8 cellular contexts compared by ENCODE assay signal in genomic region chr11:77820565-77821348, GRCh38. TPM values are rescaled to one million over a fixed set of nuclear protein-coding genes. Genes with fewer than 3 reads are reported as not detected.
DNase-seq lines count a peak whose midpoint lies in the region; ATAC-seq, FAIRE-seq and TF ChIP-seq lines count a peak whose summit lies in the region.

TSS of gene AAMDC (plus strand) at chr11:77821144. CDS start at chr11:77842497, 21,353 bp downstream.
TSS of gene RSF1 (minus strand) at chr11:77820722. CDS start at chr11:77820714, 8 bp downstream.

- peaks cover 5% of the 10 kb centered on the region for H3K36me3 Mint-ChIP-seq in neural crest cell (ENCODE audit: low read depth)

- TF ChIP-seq CTCF in RWPE2 (IDR thresholded peaks at IDR 0.05; ENCODE audit: poor library complexity, severe bottlenecking) (peak; percentile 75), fibroblast of villous mesenchyme (IDR thresholded peaks at IDR 0.05; ENCODE audit: insufficient read depth, low read depth, low read length) (peak; percentile 73), neural crest cell (conservative IDR thresholded peaks at IDR 0.05) (peak; percentile 73)

- no peaks in the 10 kb centered on the region for H3K27me3 Mint-ChIP-seq in neural crest cell (ENCODE audit: low read depth)

- H3K4me1 Mint-ChIP-seq in neural crest cell, result peaks cover 19% of the 10 kb centered on the region

- H3K4me1 ChIP-seq in ES-I3 (ENCODE audit: insufficient read depth, low read length) (no peaks in the 10 kb centered on the region), RWPE2 (ENCODE audit: insufficient read depth, poor library complexity, severe bottlenecking) (peaks cover 4% of the 10 kb centered on the region), stomach smooth muscle (ENCODE audit: control insufficient read depth, insufficient read depth, low read length) (peaks cover 17% of the 10 kb centered on the region)

- H3K9me3 ChIP-seq in ES-I3 (ENCODE audit: control insufficient read depth, insufficient read depth, low read length) (no peaks in the 10 kb centered on the region), RWPE2 (ENCODE audit: severe bottlenecking) (no peaks in the 10 kb centered on the region), stomach smooth muscle (ENCODE audit: control insufficient read depth in 2 of 2, low read length in 2 of 2) (no peaks in the 10 kb centered on the region)

- TF ChIP-seq POLR2A in H54 (IDR thresholded peaks at IDR 0.05; ENCODE audit: low read depth, low read length), result peak; percentile 98

- H3K27ac Mint-ChIP-seq in neural crest cell (ENCODE audit: unreplicated experiment), result peak within 1 kb of the TSS; percentile 92

- H3K4me3 Mint-ChIP-seq in neural crest cell, result peak within 1 kb of the TSS; percentile 98

- H3K27me3 ChIP-seq in RWPE2 (ENCODE audit: insufficient read depth, poor library complexity, severe bottlenecking) (no peaks in the 10 kb centered on the region), stomach smooth muscle (ENCODE audit: control insufficient read depth in 1 of 2, insufficient read depth in 2 of 2, low read length in 2 of 2) (no peaks in the 10 kb centered on the region)

- H3K4me3 ChIP-seq in RWPE2 (ENCODE audit: severe bottlenecking) (peak within 1 kb of the TSS; percentile 94), fibroblast of villous mesenchyme (ENCODE audit: low read depth, low read length) (peak within 1 kb of the TSS; percentile 99), stomach smooth muscle (ENCODE audit: low read length in 2 of 2) (peak within 1 kb of the TSS; percentile 84 to 96)

- peak; percentile 79 for ATAC-seq in RWPE2 (ENCODE audit: low read depth)

- DNase-seq in H54 (ENCODE audit: insufficient read length, low spot score), result peak; percentile 81
- peak; percentile 97 for DNase-seq in LoVo (ENCODE audit: low spot score)
- peak; percentile 98 for DNase-seq in RWPE2 (ENCODE audit: low spot score)
- DNase-seq in activated effector memory CD4-positive, alpha-beta T cell treated with anti-CD3 and anti-CD28 coated beads, Interleukin-2, amount 50 U/mL, for 16 hours, result peak; percentile 98
- peak; percentile 99 for DNase-seq in fibroblast of villous mesenchyme (ENCODE audit: low read depth)
- peak; percentile 99 for DNase-seq in neural crest cell (ENCODE audit: low read depth, low spot score)

- peak within 1 kb of the TSS; percentile 84 for H3K27ac ChIP-seq in RWPE2 (ENCODE audit: poor library complexity, severe bottlenecking)
- H3K27ac ChIP-seq in stomach smooth muscle (ENCODE audit: low read length), result peak within 1 kb of the TSS; percentile 85

- H3K36me3 ChIP-seq in ES-I3 (ENCODE audit: insufficient read depth, low read length), result no peaks in the 10 kb centered on the region
- peaks cover 3% of the 10 kb centered on the region; the same call in 1 of the 2 replicates for H3K36me3 ChIP-seq in RWPE2 (ENCODE audit: low read depth)
- H3K36me3 ChIP-seq in stomach smooth muscle (ENCODE audit: control insufficient read depth in 2 of 2, insufficient read depth in 2 of 2, low read length in 2 of 2), result no peaks in the 10 kb centered on the region

- peaks cover 4% of the 10 kb centered on the region for H3K9me3 Mint-ChIP-seq in neural crest cell

- H3K9ac ChIP-seq in ES-I3 (ENCODE audit: low read depth, low read length) (peak within 1 kb of the TSS; percentile 93), stomach smooth muscle (ENCODE audit: low read length in 2 of 2) (peak within 1 kb of the TSS; percentile 84 to 93)

- peak; percentile 71 for FAIRE-seq in H54 (lab: Jason Lieb, UNC)

RNA-seq across cellular contexts. Expression of gene AAMDC, which starts in this region (rescaled TPM):
- total RNA-seq in fibroblast of villous mesenchyme (22.0 and 23.2 TPM in 2 replicates), neural crest cell (17.8 and 22.4 TPM in 2 replicates)

RNA-seq across cellular contexts. Expression of gene RSF1, which starts in this region (rescaled TPM):
- total RNA-seq in fibroblast of villous mesenchyme (34.1 and 46.2 TPM in 2 replicates), neural crest cell (85.4 and 92.6 TPM in 2 replicates)

Comparison
In these comparisons a context has a peak if more than half of its experiments do, and no peak if none do; other contexts are left out.
1. Peak in every context shown above with its lines: DNase-seq, ATAC-seq, H3K4me3 ChIP-seq and H3K27ac ChIP-seq.